ENCODE assay signal across 19 cellular contexts in the genomic region with DNA sequence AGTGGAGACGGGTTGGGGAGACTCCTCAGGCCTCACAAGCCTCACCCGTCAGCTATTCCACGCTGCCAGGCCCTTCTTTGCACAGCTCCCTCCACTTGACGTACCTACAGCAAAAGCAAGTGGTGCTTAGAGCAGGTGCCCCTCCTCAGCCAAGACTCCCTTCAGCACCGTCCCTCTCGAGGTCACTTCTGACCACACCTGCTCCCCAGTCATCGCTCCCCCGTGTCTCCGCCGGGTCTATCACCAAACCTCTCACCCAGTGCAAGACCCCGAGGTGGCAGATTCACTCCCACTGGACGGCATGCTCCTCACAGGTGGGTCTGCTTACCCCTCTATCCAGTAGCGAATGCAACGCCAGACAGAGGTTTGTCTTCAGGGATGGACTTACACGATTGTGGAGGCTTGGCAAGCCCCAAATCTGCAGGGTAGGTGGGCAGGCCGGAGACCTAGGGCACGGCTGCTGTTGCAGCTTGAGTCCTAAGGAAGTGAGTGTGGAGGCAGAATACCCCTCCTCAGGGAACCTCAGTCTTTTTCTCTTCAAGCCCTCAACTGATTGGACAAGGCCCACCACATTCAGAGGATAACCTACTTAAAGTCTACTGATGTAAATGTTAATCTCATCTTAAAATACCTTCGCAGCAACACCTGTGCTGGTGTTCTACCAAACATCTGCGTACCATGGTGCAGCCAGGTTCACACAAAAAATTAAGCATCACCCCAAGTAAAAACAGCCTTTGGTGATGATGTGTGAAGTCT. TPM values are rescaled to one million over a fixed set of nuclear protein-coding genes. Genes with fewer than 3 reads are reported as not detected.
DNase-seq lines count a peak whose midpoint lies in the region; ATAC-seq, FAIRE-seq and TF ChIP-seq lines count a peak whose summit lies in the region.
"Had no signal": no experiment of that assay in that cellular context is flagged by ENCODE, and none has a peak within 500 bp of the region (broad histone marks: within the 10 kb centered on the region; RNA-seq: fewer than 3 reads in every experiment).

No MANE protein-coding gene starts in this region.

- no peak overlapping the region for H3K4me3 Mint-ChIP-seq in activated CD8-positive, alpha-beta T cell treated with anti-CD3 and anti-CD28 coated beads for 36 hours
- H3K4me3 Mint-ChIP-seq in activated T-cell treated with anti-CD3 and anti-CD28 coated beads, Interleukin-2, amount 50 U/mL, for 72 hours: no peak overlapping the region
- no peak overlapping the region for H3K4me3 Mint-ChIP-seq in neural progenitor cell
- H3K4me3 Mint-ChIP-seq: CD4-positive, alpha-beta T cell; IgD-negative memory B cell had no signal

- no peak overlapping the region for H3K27ac Mint-ChIP-seq in activated CD8-positive, alpha-beta T cell treated with anti-CD3 and anti-CD28 coated beads for 36 hours
- H3K27ac Mint-ChIP-seq in activated T-cell treated with anti-CD3 and anti-CD28 coated beads, Interleukin-2, amount 50 U/mL, for 72 hours: no peak overlapping the region
- no peak overlapping the region for H3K27ac Mint-ChIP-seq in neural progenitor cell
- H3K27ac Mint-ChIP-seq: CD4-positive, alpha-beta T cell; H9 had no signal

- H3K9ac ChIP-seq in K562 (ENCODE audit: insufficient read depth in 1 of 2, low read depth in 2 of 2, low read length in 2 of 2): no peak overlapping the region
- H3K9ac ChIP-seq in kidney (ENCODE audit: low read length in 2 of 2): peak overlapping the region in 1 of 2 donors; percentile 46
- H3K9ac ChIP-seq in neural progenitor cell: no peak overlapping the region

- peaks cover 0 to 9% of the 10 kb centered on the region in 2 experiments; a peak in 2 of 5 replicates for H3K4me1 ChIP-seq in K562 (replicated peaks in 1 of 2; ENCODE audit: control insufficient read depth in 2 of 2, insufficient read depth in 2 of 2, low read length in 2 of 2)
- H3K4me1 ChIP-seq in kidney (ENCODE audit: control insufficient read depth in 1 of 2, insufficient read depth in 1 of 2, low read depth in 1 of 2, low read length in 2 of 2): peaks cover 0 to 8% of the 10 kb centered on the region in 2 donors
- H3K4me1 ChIP-seq in neural progenitor cell: no peaks in the 10 kb centered on the region
- H3K4me1 ChIP-seq: Caco-2 had no signal

- no peak for TF ChIP-seq CTCF in K562 (IDR thresholded peaks at IDR 0.05 in 2 of 3, conservative IDR thresholded peaks at IDR 0.05 in 1 of 3; ENCODE audit: insufficient read depth in 2 of 3, low read depth in 1 of 3, low read length in 3 of 3)
- TF ChIP-seq CTCF in kidney (IDR thresholded peaks at IDR 0.05; ENCODE audit: borderline replicate concordance, extremely low read depth, insufficient read depth): no peak
- no peak for TF ChIP-seq CTCF in activated CD8-positive, alpha-beta T cell treated with anti-CD3 and anti-CD28 coated beads for 36 hours (IDR thresholded peaks at IDR 0.05)
- TF ChIP-seq CTCF in neural progenitor cell (IDR thresholded peaks at IDR 0.05): no peak

- no peaks in the 10 kb centered on the region for H3F3A ChIP-seq in neural progenitor cell (ENCODE audit: low read depth)

- H2AFZ ChIP-seq in K562 (ENCODE audit: low read depth, low read length): no peak overlapping the region
- H2AFZ ChIP-seq in neural progenitor cell (replicated peaks): no peak overlapping the region

- no peak for DNase-seq in K562 (ENCODE audit: extremely low read depth in 1 of 4, low spot score in 3 of 4)
- no peak for DNase-seq in kidney
- peak; percentile 20 for DNase-seq in posterior vena cava (ENCODE audit: low spot score)
- DNase-seq in activated CD8-positive, alpha-beta T cell treated with anti-CD3 and anti-CD28 coated beads for 36 hours: no peak
- DNase-seq in activated T-cell treated with anti-CD3 and anti-CD28 coated beads, Interleukin-2, amount 50 U/mL, for 72 hours: no peak
- DNase-seq in neural progenitor cell (ENCODE audit: low spot score): no peak
- no peak for DNase-seq in T-helper 9 cell
- DNase-seq: ACHN; AML-193; Caco-2; CD4-positive, alpha-beta T cell; GOT3 had no signal

- H4K20me1 ChIP-seq in K562 (replicated peaks; ENCODE audit: control insufficient read depth, insufficient read depth, low read length): 0 out of 2 replicates have a peak, but pooled peaks cover 3% of the 10 kb centered on the region
- H4K20me1 ChIP-seq in neural progenitor cell (ENCODE audit: low read depth): no peaks in the 10 kb centered on the region

- no peak for TF ChIP-seq RAD21 in K562 (CRISPR knock-in tag; conservative IDR thresholded peaks at IDR 0.05 in 1 of 2, IDR thresholded peaks at IDR 0.05 in 1 of 2)

- CTCF ChIA-PET in K562 (lab: Yijun Ruan, JAX; ENCODE audit: low intra/inter-chr PET ratio): interaction anchor here (1.3 kb wide), 1 partner anchor 92 kb away, joined by 7 read pairs; no protein-coding TSS in a partner anchor
- CTCF ChIA-PET in activated CD8-positive, alpha-beta T cell treated with anti-CD3 and anti-CD28 coated beads for 36 hours (lab: Charles Lee): no interaction called here

- 3% methylated on average over 19 of the region's 19 CpGs for WGBS in K562 (ENCODE audit: insufficient coverage, low coverage, missing lambda C conversion rate)

- intact Hi-C loops in K562 (cut with micrococcal nuclease) (loop anchor here (5.0 to 10.0 kb wide), 3 partner anchors 256 to 359 kb away; partner anchors contain the start of genes CASP3 and PRIMPOL), kidney (cut with DNase I) (no loop called here), posterior vena cava (cut with DNase I) (no loop called here)
- intact Hi-C loops in activated CD8-positive, alpha-beta T cell treated with anti-CD3 and anti-CD28 coated beads for 36 hours (cut with micrococcal nuclease): loop anchor here (10.0 kb wide), 1 partner anchor 131 kb away; no protein-coding TSS in a partner anchor

- H3K36me3 ChIP-seq in K562 (ENCODE audit: control insufficient read depth, insufficient read depth, low read length) (no peaks in the 10 kb centered on the region), kidney (ENCODE audit: control insufficient read depth in 1 of 2, insufficient read depth in 2 of 2, low read length in 2 of 2) (no peaks in the 10 kb centered on the region), neural progenitor cell (no peaks in the 10 kb centered on the region)

- no peaks in the 10 kb centered on the region for H3K9me3 Mint-ChIP-seq in activated CD8-positive, alpha-beta T cell treated with anti-CD3 and anti-CD28 coated beads for 36 hours
- no peaks in the 10 kb centered on the region for H3K9me3 Mint-ChIP-seq in activated T-cell treated with anti-CD3 and anti-CD28 coated beads, Interleukin-2, amount 50 U/mL, for 72 hours
- H3K9me3 Mint-ChIP-seq in neural progenitor cell: peaks cover 4% of the 10 kb centered on the region
- H3K9me3 Mint-ChIP-seq: CD4-positive, alpha-beta T cell; H9; IgD-negative memory B cell had no signal

- no peak for FAIRE-seq in K562 (lab: Jason Lieb, UNC)
- FAIRE-seq in kidney (lab: Jason Lieb, UNC): no peak
- FAIRE-seq: A204.1, D721Med, G401.6, HepG2 had no signal

- BruUV-seq in K562 (replicated peaks; lab: Mats Ljungman, UMichigan): no TSS peak

- no peak for TF ChIP-seq POLR2A in K562 (conservative IDR thresholded peaks at IDR 0.05)

- POLR2A ChIA-PET in K562 (lab: Yijun Ruan, JAX): interaction anchor here (0.9 kb wide), 1 partner anchor 139 kb away, joined by 4 read pairs; the partner anchor contains the start of gene SLC25A4
- POLR2A ChIA-PET in activated CD8-positive, alpha-beta T cell treated with anti-CD3 and anti-CD28 coated beads for 36 hours (lab: Charles Lee): no interaction called here

- H3K9me1 ChIP-seq in K562 (ENCODE audit: control insufficient read depth, insufficient read depth, low read length): no peaks in the 10 kb centered on the region

- H3K79me2 ChIP-seq in K562 (ENCODE audit: control insufficient read depth, insufficient read depth, low read length) (no peaks in the 10 kb centered on the region), neural progenitor cell (ENCODE audit: low read depth) (no peaks in the 10 kb centered on the region)

- no peak for TF ChIP-seq EP300 in K562 (IDR thresholded peaks at IDR 0.05; ENCODE audit: low read length)

- no peak for ATAC-seq in K562
- ATAC-seq in activated CD8-positive, alpha-beta T cell treated with anti-CD3 and anti-CD28 coated beads for 36 hours: no peak
- no peak for ATAC-seq in activated T-cell treated with anti-CD3 and anti-CD28 coated beads, Interleukin-2, amount 50 U/mL, for 72 hours (replicated peaks in 1 of 2)

- peaks cover 25% of the 10 kb centered on the region for H3K27me3 Mint-ChIP-seq in activated CD8-positive, alpha-beta T cell treated with anti-CD3 and anti-CD28 coated beads for 36 hours
- H3K27me3 Mint-ChIP-seq in activated T-cell treated with anti-CD3 and anti-CD28 coated beads, Interleukin-2, amount 50 U/mL, for 72 hours (ENCODE audit: low read depth): peaks cover 67% of the 10 kb centered on the region
- H3K27me3 Mint-ChIP-seq in neural progenitor cell (ENCODE audit: insufficient read depth, low read depth): peaks cover 32% of the 10 kb centered on the region

- peaks cover 3% of the 10 kb centered on the region for H3K4me1 Mint-ChIP-seq in activated CD8-positive, alpha-beta T cell treated with anti-CD3 and anti-CD28 coated beads for 36 hours (ENCODE audit: low read depth)
- H3K4me1 Mint-ChIP-seq in activated T-cell treated with anti-CD3 and anti-CD28 coated beads, Interleukin-2, amount 50 U/mL, for 72 hours (ENCODE audit: low read depth): peaks cover 12% of the 10 kb centered on the region
- peaks cover 7% of the 10 kb centered on the region for H3K4me1 Mint-ChIP-seq in neural progenitor cell

- no peaks in the 10 kb centered on the region for H3K36me3 Mint-ChIP-seq in activated CD8-positive, alpha-beta T cell treated with anti-CD3 and anti-CD28 coated beads for 36 hours (ENCODE audit: low read depth)
- H3K36me3 Mint-ChIP-seq in activated T-cell treated with anti-CD3 and anti-CD28 coated beads, Interleukin-2, amount 50 U/mL, for 72 hours (ENCODE audit: insufficient read depth in 2 of 2): no peaks in the 10 kb centered on the region
- H3K36me3 Mint-ChIP-seq in neural progenitor cell: no peaks in the 10 kb centered on the region

- no peak overlapping the region for H3K4me2 ChIP-seq in K562 (ENCODE audit: insufficient read depth, low read length)
- no peak overlapping the region for H3K4me2 ChIP-seq in neural progenitor cell

- H3K9me3 ChIP-seq in K562 (replicated peaks; ENCODE audit: control insufficient read depth, insufficient read depth, low read depth, low read length) (no peaks in the 10 kb centered on the region), kidney (ENCODE audit: control insufficient read depth in 1 of 2, low read length in 2 of 2) (no peaks in the 10 kb centered on the region), neural progenitor cell (ENCODE audit: low read depth) (no peaks in the 10 kb centered on the region)
- H3K9me3 ChIP-seq: Caco-2 had no signal

- in situ Hi-C loops in K562 (cut with MboI): loop anchor here (10.0 kb wide), 1 partner anchor 131 kb away; no protein-coding TSS in a partner anchor

- H3K27ac ChIP-seq in K562 (ENCODE audit: extremely low read depth, low read depth, low read length) (no peak overlapping the region), kidney (ENCODE audit: low read depth in 2 of 2, low read length in 2 of 2) (peak overlapping the region; percentile 84 to 91), neural progenitor cell (no peak overlapping the region)

- H3K4me3 ChIP-seq in K562: no peak overlapping the region
- H3K4me3 ChIP-seq in kidney (ENCODE audit: low read length in 2 of 2): no peak overlapping the region
- H3K4me3 ChIP-seq in neural progenitor cell: no peak overlapping the region

- H3K27me3 ChIP-seq in K562 (ENCODE audit: control insufficient read depth in 2 of 2, insufficient read depth in 2 of 2, low read length in 2 of 2) (peaks cover 24 to 54% of the 10 kb centered on the region in 2 experiments), neural progenitor cell (peaks cover 64% of the 10 kb centered on the region)

RNA-seq across cellular contexts. Expression of gene HELT, which starts 14.5 kb away (rescaled TPM):
- total RNA-seq in K562 (2011; cell fraction: chromatin; rRNA removed; ENCODE audit: low replicate concordance): not detected in 2 replicates
- total RNA-seq in K562 (2011; cell fraction: nucleolus; rRNA removed): not detected in 2 replicates
- not detected in 2 replicates for total RNA-seq in K562 (2011; cell fraction: nucleoplasm; rRNA removed)
- total RNA-seq in K562 (2014; rRNA removed) (not detected in 2 replicates), K562 (2014; rRNA removed; fragmentation: Illumina TruSeq; extraction: Trizol) (not detected in 2 replicates), K562 (2015; rRNA removed; fragmentation: Illumina TruSeq; extraction: Trizol) (not detected in 2 replicates), K562 (2021) (not detected in 2 replicates), kidney (not detected), posterior vena cava (not detected), neural progenitor cell (ENCODE audit: low replicate concordance) (not detected in 2 replicates)
- polyA plus RNA-seq in K562 (2011; rRNA removed) (not detected in 2 replicates), K562 (2014; fragmentation: Illumina TruSeq; extraction: Trizol) (not detected in 2 replicates), K562 (2014; fragmentation: Nextera tagmentation; extraction: Ambion mirVana) (not detected), K562 (2014; rRNA removed) (not detected in 2 replicates), kidney (ENCODE audit: insufficient read depth, low read depth, low replicate concordance) (0.37 TPM)
- not detected in 2 replicates for polyA plus RNA-seq in K562 (2011; cell fraction: cytosol; rRNA removed)
- not detected in 2 replicates for polyA plus RNA-seq in K562 (2011; cell fraction: nucleus; rRNA removed)
- not detected in 2 replicates for polyA plus RNA-seq in K562 (2012)
- polyA minus RNA-seq in K562 (2011; rRNA and poly(A)+ RNA removed): not detected in 2 replicates
- polyA minus RNA-seq in K562 (2011; cell fraction: cytosol; rRNA and poly(A)+ RNA removed): not detected in 2 replicates
- polyA minus RNA-seq in K562 (2011; cell fraction: nucleus; rRNA and poly(A)+ RNA removed): not detected in 2 replicates
- not detected for total RNA-seq in activated CD8-positive, alpha-beta T cell treated with anti-CD3 and anti-CD28 coated beads for 36 hours
- not detected for total RNA-seq in activated T-cell treated with anti-CD3 and anti-CD28 coated beads, Interleukin-2, amount 50 U/mL, for 72 hours
- total RNA-seq: Caco-2; CD4-positive, alpha-beta T cell; H9; HepG2 had no signal
- polyA plus RNA-seq: BJ, HepG2, IgD-negative memory B cell had no signal

Comparison
In these comparisons a context has a peak if more than half of its experiments do, and no peak if none do; other contexts are left out.
1. H3K27ac ChIP-seq: peak in kidney (2 of 2); none in K562 (single experiment) and neural progenitor cell (single experiment).
2. intact Hi-C loops: an anchor here in K562 (5.0 to 10.0 kb wide) and activated CD8-positive, alpha-beta T cell treated with anti-CD3 and anti-CD28 coated beads for 36 hours (10.0 kb wide); none called in kidney and posterior vena cava.